11 cellular contexts compared by ENCODE assay signal in the genomic region with DNA sequence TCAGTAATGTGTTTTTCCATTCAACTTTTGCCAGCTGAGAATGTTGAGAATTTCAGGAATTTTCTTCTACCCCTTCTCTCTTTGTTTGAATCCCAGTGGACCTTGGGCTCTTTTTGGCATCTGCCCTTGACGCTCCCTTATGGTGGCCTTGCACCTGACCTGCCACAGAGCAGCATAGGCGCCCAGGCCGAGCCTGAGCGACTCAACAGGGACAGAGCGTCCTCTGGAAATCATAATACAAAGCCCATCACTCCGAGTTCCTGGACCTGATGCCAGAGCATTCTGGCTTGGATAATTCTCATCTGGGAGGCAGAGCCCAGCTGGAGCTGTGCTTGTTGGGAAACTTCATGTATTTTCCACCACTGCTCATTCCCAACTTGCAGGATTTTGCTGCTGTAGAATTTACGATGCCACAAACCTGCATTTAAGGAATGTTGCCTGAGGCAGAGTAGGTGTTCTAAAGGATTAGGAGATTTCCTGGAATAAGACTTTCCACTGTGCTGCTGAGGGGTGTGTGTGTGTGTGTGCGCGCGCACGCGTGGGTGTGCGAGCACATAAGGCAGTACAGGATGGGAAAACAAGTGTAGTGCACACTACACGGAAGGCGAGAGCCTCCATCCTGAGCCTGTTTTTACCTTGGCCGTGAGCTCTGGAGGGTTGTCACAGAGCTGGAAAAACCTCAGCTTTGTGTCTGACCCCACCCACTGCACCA.
DNase-seq lines count a peak whose midpoint lies in the region; ATAC-seq lines count a peak whose summit lies in the region.
"Had no signal": no experiment of that assay in that cellular context is flagged by ENCODE, and none has a peak within 500 bp of the region (broad histone marks: within the 10 kb centered on the region; RNA-seq: fewer than 3 reads in every experiment).

No MANE protein-coding gene starts in this region.

- peaks cover 4 to 11% of the 10 kb centered on the region in 2 donors for H3K9me3 ChIP-seq in neuronal stem cell (replicated peaks in 1 of 2; ENCODE audit: control insufficient read depth in 2 of 2, insufficient read depth in 1 of 2, low read depth in 1 of 2, low read length in 2 of 2)
- H3K9me3 ChIP-seq in aorta (ENCODE audit: control insufficient read depth, low read length), result no peaks in the 10 kb centered on the region

- peaks cover 0 to 3% of the 10 kb centered on the region in 2 donors for H3K36me3 ChIP-seq in neuronal stem cell (replicated peaks in 1 of 2; ENCODE audit: control insufficient read depth in 2 of 2, insufficient read depth in 2 of 2, low read length in 2 of 2)
- no peaks in the 10 kb centered on the region for H3K36me3 ChIP-seq in aorta (ENCODE audit: control insufficient read depth in 1 of 2, insufficient read depth in 2 of 2, low read length in 1 of 2)

- H2BK12ac ChIP-seq in neuronal stem cell (ENCODE audit: low read length), result no peak overlapping the region

- ATAC-seq in aorta (ENCODE audit: low FRiP score) (peak; percentile 55), GM21528 (IDR thresholded peaks at IDR 0.05; ENCODE audit: low FRiP score, unreplicated experiment) (no peak)

- no peaks in the 10 kb centered on the region for H3K27me3 ChIP-seq in neuronal stem cell (ENCODE audit: control insufficient read depth in 3 of 3, insufficient read depth in 3 of 3, low read depth in 1 of 3, low read length in 3 of 3)
- no peaks in the 10 kb centered on the region for H3K27me3 ChIP-seq in aorta (ENCODE audit: control insufficient read depth in 1 of 2, insufficient read depth in 2 of 2, low read length in 1 of 2)

- H2BK120ac ChIP-seq in neuronal stem cell (ENCODE audit: low read depth, low read length), result no peak overlapping the region

- intact Hi-C loops in head of caudate nucleus (cut with DNase I) (no loop called here), aorta (cut with DNase I) (no loop called here)

- WGBS in neuronal stem cell (ENCODE audit: extremely low coverage in 2 of 2, insufficient read length in 2 of 2, insufficient replicate concordance in 1 of 2), 2 donors, result no CpG with 5 or more reads among the region's 16 CpGs
- 12 to 20% methylated on average over 16 of the region's 16 CpGs for WGBS in aorta, 2 donors

- H3K27ac ChIP-seq in neuronal stem cell (replicated peaks; ENCODE audit: low read length) (no peak overlapping the region), aorta (ENCODE audit: low read depth in 1 of 2, low read length in 2 of 2) (peak overlapping the region; percentile 9 to 98)
- H3K27ac ChIP-seq: 22Rv1, epithelial cell of prostate, SK-N-MC had no signal

- no peak overlapping the region for H4K91ac ChIP-seq in neuronal stem cell (ENCODE audit: low read depth, low read length, poor library complexity)

- no peak overlapping the region for H2BK5ac ChIP-seq in neuronal stem cell (ENCODE audit: low read length)

- no peak overlapping the region for H4K8ac ChIP-seq in neuronal stem cell (ENCODE audit: low read depth, low read length)

- no peak overlapping the region for H3K23ac ChIP-seq in neuronal stem cell (ENCODE audit: low read depth, low read length, poor library complexity)

- H2AFZ ChIP-seq in neuronal stem cell (ENCODE audit: low read length), result no peak overlapping the region

- H3K4me1 ChIP-seq in neuronal stem cell (ENCODE audit: control insufficient read depth in 2 of 2, insufficient read depth in 1 of 2, low read depth in 1 of 2, low read length in 2 of 2), result peaks cover 15 to 35% of the 10 kb centered on the region in 2 donors
- peaks cover 3 to 7% of the 10 kb centered on the region in 2 donors for H3K4me1 ChIP-seq in aorta (ENCODE audit: control insufficient read depth in 1 of 2, insufficient read depth in 2 of 2, low read length in 2 of 2)

- no peak overlapping the region for H3K9ac ChIP-seq in neuronal stem cell (ENCODE audit: low read depth, low read length, poor library complexity)

- H3K4ac ChIP-seq in neuronal stem cell (ENCODE audit: low read length), result no peak overlapping the region

- H2AK5ac ChIP-seq in neuronal stem cell (ENCODE audit: low read depth, low read length), result no peak overlapping the region

- H3K4me2 ChIP-seq in neuronal stem cell (ENCODE audit: insufficient read depth, low read length, poor library complexity, severe bottlenecking), result no peak overlapping the region

- no peak overlapping the region for H3K14ac ChIP-seq in neuronal stem cell (ENCODE audit: low read length)

- no peaks in the 10 kb centered on the region for H3K79me1 ChIP-seq in neuronal stem cell (ENCODE audit: low read depth, low read length)

- H3K4me3 ChIP-seq in neuronal stem cell (ENCODE audit: low read length in 2 of 2) (no peak overlapping the region), aorta (ENCODE audit: low read length in 2 of 2) (no peak overlapping the region)
- H3K4me3 ChIP-seq: SK-N-MC had no signal

- H2BK15ac ChIP-seq in neuronal stem cell (ENCODE audit: low read length), result no peak overlapping the region

- H3K18ac ChIP-seq in neuronal stem cell (ENCODE audit: low read length), result no peak overlapping the region

- peak; percentile 26 for DNase-seq in DMS 273 (lab: John Stamatoyannopoulos, UW; ENCODE audit: unreplicated experiment)
- DNase-seq in DMS 273 treated with DMSO at 0.1 percent for 48 hours (lab: John Stamatoyannopoulos, UW), result no peak
- DNase-seq in head of caudate nucleus, result peak in 25 of 42 donors; percentile 29 to 79 (median 50)
- peak; percentile 62 for DNase-seq in neuronal stem cell (ENCODE audit: low spot score)
- DNase-seq in aorta, result no peak
- no peak for DNase-seq in HK-2 (ENCODE audit: unreplicated experiment)
- DNase-seq in 8988T, result no peak

Comparison
In these comparisons a context has a peak if more than half of its experiments do, and no peak if none do; other contexts are left out.
1. DNase-seq: peak in DMS 273 (single experiment), head of caudate nucleus (25 of 42) and neuronal stem cell (single experiment); none in DMS 273 treated with DMSO at 0.1 percent for 48 hours (single experiment), aorta (0 of 2), HK-2 (single experiment) and 8988T (single experiment).